1 cellular context compared by ENCODE assay signal in genomic region chr13:93794197-93794885, GRCh38.
TF ChIP-seq lines count a peak whose summit lies in the region.

No MANE protein-coding gene starts in this region.

TF ChIP-seq in HepG2, 621 proteins besides CTCF, POLR2A, EP300 and RAD21 (continued from another document):
- no peak for TF ChIP-seq ZNF276 (CRISPR knock-in tag; IDR thresholded peaks at IDR 0.05; ENCODE audit: low read depth)
- TF ChIP-seq MBD4 (IDR thresholded peaks at IDR 0.05; ENCODE audit: borderline replicate concordance, low read length): no peak
